In genomic region chr11:47177846-47178245, GRCh38 we compare ENCODE assay signal across 8 cellular contexts. TPM values are rescaled to one million over a fixed set of nuclear protein-coding genes. Genes with fewer than 3 reads are reported as not detected.
DNase-seq lines count a peak whose midpoint lies in the region; ATAC-seq and TF ChIP-seq lines count a peak whose summit lies in the region.

No MANE protein-coding gene starts in this region.

- ATAC-seq in T-helper 17 cell (no peak), Right ventricle myocardium inferior (peak; percentile 30), GM21381 (IDR thresholded peaks at IDR 0.05; ENCODE audit: unreplicated experiment) (no peak), mucosa of descending colon (no peak)

- H3K9me3 ChIP-seq in CD8-positive, alpha-beta memory T cell (ENCODE audit: low read length), result no peaks in the 10 kb centered on the region
- H3K9me3 ChIP-seq in T-helper 17 cell (ENCODE audit: control insufficient read depth, low read length, poor library complexity, severe bottlenecking) (no peaks in the 10 kb centered on the region), mucosa of descending colon (no peaks in the 10 kb centered on the region)

- in situ Hi-C loops in GM13977 (cut with MboI; ENCODE audit: low pct_unique_long_range_greater_than_20kb, low sequenced_read_pairs, unreplicated experiment), result no loop called here

- POLR2A ChIA-PET in CD8-positive, alpha-beta memory T cell (lab: Charles Lee), result interaction anchor here (0.6 to 2.4 kb wide), 3 partner anchors 37 to 259 kb away, joined by 4 to 15 read pairs (median 7); partner anchors contain the start of genes DDB2 and MADD

- peaks cover 22% of the 10 kb centered on the region for H3K4me1 ChIP-seq in CD8-positive, alpha-beta memory T cell (ENCODE audit: insufficient read depth, low read length)
- H3K4me1 ChIP-seq in mucosa of descending colon (ENCODE audit: low read depth), result peaks cover 19% of the 10 kb centered on the region

- intact Hi-C loops in Right ventricle myocardium inferior (cut with DNase I) (loop anchor here (1.0 to 5.0 kb wide), 3 partner anchors 34 to 177 kb away; partner anchors contain the start of genes ACP2 and DDB2), mucosa of descending colon (cut with DNase I, micrococcal nuclease) (loop anchor here (5.0 to 10.0 kb wide), 2 partner anchors 84 to 177 kb away; partner anchors contain the start of gene MYBPC3 (in 1 of the 2))

- TF ChIP-seq CTCF in progenitor cell of endocrine pancreas (IDR thresholded peaks at IDR 0.05; ENCODE audit: unreplicated experiment) (no peak), GM13977 (IDR thresholded peaks at IDR 0.05; ENCODE audit: extremely low read depth, insufficient read depth, missing control alignments) (no peak), mucosa of descending colon (IDR thresholded peaks at IDR 0.05) (no peak)

- peaks cover 19% of the 10 kb centered on the region for H3K36me3 ChIP-seq in CD8-positive, alpha-beta memory T cell (ENCODE audit: insufficient read depth, low read length)
- no peaks in the 10 kb centered on the region for H3K36me3 ChIP-seq in mucosa of descending colon (ENCODE audit: low read depth)

- CTCF ChIA-PET in CD8-positive, alpha-beta memory T cell (lab: Charles Lee), result interaction anchor here (0.8 to 3.7 kb wide), 22 partner anchors 7 to 276 kb away, joined by 3 to 21 read pairs (median 5); partner anchors contain the start of genes ACP2, DDB2, MADD and PACSIN3

- peak overlapping the region; percentile 94 to 100 (median 99) for H3K4me3 Mint-ChIP-seq in CD8-positive, alpha-beta memory T cell
- H3K4me3 Mint-ChIP-seq in T-helper 17 cell (peak overlapping the region; percentile 96), progenitor cell of endocrine pancreas (ENCODE audit: low read depth) (peak overlapping the region; percentile 96)

- H3K4me3 ChIP-seq in CD8-positive, alpha-beta memory T cell (ENCODE audit: low read length), result peak overlapping the region; percentile 89
- H3K4me3 ChIP-seq in mucosa of descending colon, result no peak overlapping the region

- peaks cover 0 to 14% of the 10 kb centered on the region in 2 donors for H3K27me3 Mint-ChIP-seq in CD8-positive, alpha-beta memory T cell
- H3K27me3 Mint-ChIP-seq in T-helper 17 cell (peaks cover 5% of the 10 kb centered on the region), progenitor cell of endocrine pancreas (no peaks in the 10 kb centered on the region)

- H3K27ac Mint-ChIP-seq in CD8-positive, alpha-beta memory T cell, result peak overlapping the region; percentile 98 to 100 (median 99)
- H3K27ac Mint-ChIP-seq in T-helper 17 cell (peak overlapping the region; percentile 95), progenitor cell of endocrine pancreas (peak overlapping the region; percentile 100)

- peak overlapping the region; percentile 82 for H3K27ac ChIP-seq in CD8-positive, alpha-beta memory T cell (ENCODE audit: low read depth, low read length)

- peaks cover 0 to 4% (median 0%) of the 10 kb centered on the region in 5 donors for H3K9me3 Mint-ChIP-seq in CD8-positive, alpha-beta memory T cell
- H3K9me3 Mint-ChIP-seq in progenitor cell of endocrine pancreas (ENCODE audit: low read depth), result no peaks in the 10 kb centered on the region

- peaks cover 23 to 49% (median 36%) of the 10 kb centered on the region in 3 donors for H3K4me1 Mint-ChIP-seq in CD8-positive, alpha-beta memory T cell
- H3K4me1 Mint-ChIP-seq in T-helper 17 cell (peaks cover 23% of the 10 kb centered on the region), progenitor cell of endocrine pancreas (ENCODE audit: low read depth) (peaks cover 17% of the 10 kb centered on the region)

- peaks cover 0 to 38% (median 3%) of the 10 kb centered on the region in 3 donors for H3K36me3 Mint-ChIP-seq in CD8-positive, alpha-beta memory T cell
- H3K36me3 Mint-ChIP-seq in T-helper 17 cell (ENCODE audit: low read depth) (no peaks in the 10 kb centered on the region), progenitor cell of endocrine pancreas (ENCODE audit: insufficient read depth) (peaks cover 4% of the 10 kb centered on the region)

- H3K27me3 ChIP-seq in CD8-positive, alpha-beta memory T cell (ENCODE audit: insufficient read depth, low read length, poor library complexity, severe bottlenecking), result no peaks in the 10 kb centered on the region

- DNase-seq in CD8-positive, alpha-beta memory T cell, result no peak
- DNase-seq in T-helper 17 cell (no peak), Right ventricle myocardium inferior (ENCODE audit: missing footprints) (peak; percentile 79), progenitor cell of endocrine pancreas (ENCODE audit: low spot score, unreplicated experiment) (no peak), GM13977 (ENCODE audit: low spot score) (no peak), putamen (ENCODE audit: low spot score) (no peak), mucosa of descending colon (no peak)

RNA-seq across cellular contexts. Expression of gene ARFGAP2, which starts 1.2 kb away (rescaled TPM):
- 100 to 1,000 TPM; 100 to 104 TPM for total RNA-seq in CD8-positive, alpha-beta memory T cell
- 90.6 TPM for polyA plus RNA-seq in CD8-positive, alpha-beta memory T cell
- total RNA-seq in T-helper 17 cell (100 to 1,000 TPM; 181 to 189 TPM), Right ventricle myocardium inferior (45.8 TPM), progenitor cell of endocrine pancreas (109 and 112 TPM in 2 replicates), mucosa of descending colon (100 to 1,000 TPM in 2 of 3 donors, 10 to 100 TPM in 1; 83.7 to 107 (median 106) TPM)

RNA-seq across cellular contexts. Expression of gene PACSIN3, which starts 8.4 kb away (rescaled TPM):
- 1 to 10 TPM; 7.9 to 9.2 TPM for total RNA-seq in CD8-positive, alpha-beta memory T cell
- not detected for polyA plus RNA-seq in CD8-positive, alpha-beta memory T cell
- total RNA-seq in T-helper 17 cell (1 to 10 TPM in 1 of 2 donors, under 1 TPM in 1; 0.30 to 1.4 TPM), Right ventricle myocardium inferior (177 TPM), progenitor cell of endocrine pancreas (54.1 and 59.6 TPM in 2 replicates), mucosa of descending colon (10 to 100 TPM in 1 of 3 donors, 1 to 10 TPM in 2; 2.2 to 63.5 (median 5.1) TPM)

RNA-seq across cellular contexts. Expression of gene DDB2, which starts 36.9 kb away (rescaled TPM):
- 100 to 1,000 TPM; 170 to 172 TPM for total RNA-seq in CD8-positive, alpha-beta memory T cell
- 34.4 TPM for polyA plus RNA-seq in CD8-positive, alpha-beta memory T cell
- total RNA-seq in T-helper 17 cell (10 to 100 TPM; 75.3 to 77.0 TPM), Right ventricle myocardium inferior (10.3 TPM), progenitor cell of endocrine pancreas (31.4 and 32.0 TPM in 2 replicates), mucosa of descending colon (10 to 100 TPM; 29.8 to 41.2 (median 37.2) TPM)
